In the genomic region with DNA sequence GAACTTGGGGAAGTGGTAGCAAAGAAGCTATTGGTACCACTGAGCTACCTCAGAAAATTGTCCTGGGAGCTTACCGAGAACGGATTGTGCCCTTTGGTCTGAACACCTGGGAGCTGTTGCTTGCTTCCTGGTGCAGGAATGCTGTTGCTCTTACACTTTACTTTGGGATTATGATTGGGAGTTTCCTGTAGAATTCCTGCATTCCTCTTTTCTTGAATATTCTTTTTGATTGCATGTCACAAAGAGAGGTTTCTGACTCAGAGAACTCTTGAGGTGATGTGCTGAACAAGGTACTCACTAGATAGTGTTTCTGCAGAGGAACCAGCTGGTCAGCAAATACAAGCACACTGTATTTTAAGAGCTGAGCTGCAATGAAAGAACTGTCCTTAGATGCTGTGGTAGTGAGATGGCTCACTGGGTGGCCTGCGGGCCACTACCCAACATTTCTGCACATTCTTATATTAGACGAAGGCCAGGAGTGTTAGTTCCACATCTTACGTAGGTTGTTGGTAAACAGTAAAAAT, we compare ENCODE assay signal across 25 cellular contexts. TPM values are rescaled to one million over a fixed set of nuclear protein-coding genes. Genes with fewer than 3 reads are reported as not detected.
DNase-seq lines count a peak whose midpoint lies in the region; ATAC-seq and TF ChIP-seq lines count a peak whose summit lies in the region.
"Had no signal": no experiment of that assay in that cellular context is flagged by ENCODE, and none has a peak within 500 bp of the region (broad histone marks: within the 10 kb centered on the region; RNA-seq: fewer than 3 reads in every experiment).

No MANE protein-coding gene starts in this region.

- peak overlapping the region; percentile 83 for H3K27ac ChIP-seq in hepatocyte
- H3K27ac ChIP-seq in osteoblast (ENCODE audit: low read depth, low read length): no peak overlapping the region
- H3K27ac ChIP-seq in right atrium auricular region: no peak overlapping the region
- H3K27ac ChIP-seq: adrenal gland, prostate gland, SK-N-MC had no signal

- no peak for ATAC-seq in effector memory CD8-positive, alpha-beta T cell (replicated peaks)
- ATAC-seq in HG02870 (IDR thresholded peaks at IDR 0.05; ENCODE audit: unreplicated experiment): no peak
- ATAC-seq: activated CD8-positive, alpha-beta T cell treated with anti-CD3 and anti-CD28 coated beads for 36 hours had no signal

- H3K4me3 Mint-ChIP-seq in Caco-2 (ENCODE audit: unreplicated experiment): peak overlapping the region; percentile 52
- no peak overlapping the region for H3K4me3 Mint-ChIP-seq in effector memory CD8-positive, alpha-beta T cell
- H3K4me3 Mint-ChIP-seq: activated B cell treated with CpG ODN at 0.5 μM for 24 hours; activated CD8-positive, alpha-beta T cell treated with anti-CD3 and anti-CD28 coated beads for 36 hours; memory B cell; nephron progenitor cell; stimulated activated naive CD8-positive, alpha-beta T cell treated with anti-CD3 and anti-CD28 coated beads, Interleukin-15, Interleukin-2, amounts not matched to agents 100 ng/mL and 50 ng/mL, for 24 hours had no signal

- WGBS in hepatocyte (ENCODE audit: low lambda C conversion rate, missing lambda C conversion rate): 57% methylated on average over 5 of the region's 5 CpGs

- no peak for TF ChIP-seq CTCF in Caco-2 (IDR thresholded peaks at IDR 0.05; ENCODE audit: insufficient read depth in 1 of 2, low read depth in 1 of 2, low read length in 1 of 2, severe bottlenecking in 1 of 2, unreplicated experiment in 1 of 2)
- no peak for TF ChIP-seq CTCF in hepatocyte (IDR thresholded peaks at IDR 0.05; ENCODE audit: poor library complexity)
- no peak for TF ChIP-seq CTCF in osteoblast (IDR thresholded peaks at IDR 0.05; ENCODE audit: extremely low read depth, low read depth, low read length)
- no peak for TF ChIP-seq CTCF in right atrium auricular region (IDR thresholded peaks at IDR 0.05)

- H3K4me1 Mint-ChIP-seq in Caco-2 (ENCODE audit: low read depth, unreplicated experiment): peaks cover 61% of the 10 kb centered on the region
- peaks cover 14 to 19% of the 10 kb centered on the region in 2 donors for H3K4me1 Mint-ChIP-seq in effector memory CD8-positive, alpha-beta T cell (ENCODE audit: low read depth in 2 of 2)
- H3K4me1 Mint-ChIP-seq: nephron progenitor cell had no signal

- POLR2A ChIA-PET in Caco-2 (lab: Charles Lee): interaction anchor here (0.6 to 1.2 kb wide), 4 partner anchors 34 to 90 kb away, joined by 3 to 5 read pairs (median 4); partner anchors contain the start of gene LRRC1

- H3K4me2 ChIP-seq in hepatocyte: peak overlapping the region; percentile 52
- H3K4me2 ChIP-seq in osteoblast (ENCODE audit: insufficient read depth, low read length): no peak overlapping the region

- CTCF ChIA-PET in Caco-2 (lab: Charles Lee): interaction anchor here (1.3 kb wide), 1 partner anchor 126 kb away, joined by 5 read pairs; no protein-coding TSS in a partner anchor

- no peaks in the 10 kb centered on the region for H3K9me3 Mint-ChIP-seq in Caco-2 (ENCODE audit: unreplicated experiment)
- H3K9me3 Mint-ChIP-seq in effector memory CD8-positive, alpha-beta T cell: no peaks in the 10 kb centered on the region
- H3K9me3 Mint-ChIP-seq: activated B cell treated with CpG ODN at 0.5 μM for 24 hours; activated CD8-positive, alpha-beta T cell treated with anti-CD3 and anti-CD28 coated beads for 36 hours; memory B cell; nephron progenitor cell; stimulated activated naive CD8-positive, alpha-beta T cell treated with anti-CD3 and anti-CD28 coated beads, Interleukin-15, Interleukin-2, amounts not matched to agents 100 ng/mL and 50 ng/mL, for 24 hours had no signal

- H3K4me3 ChIP-seq in Caco-2 (ENCODE audit: low read depth, low read length): no peak overlapping the region
- no peak overlapping the region for H3K4me3 ChIP-seq in hepatocyte
- H3K4me3 ChIP-seq in osteoblast (ENCODE audit: insufficient read depth, low read length): no peak overlapping the region
- H3K4me3 ChIP-seq in right atrium auricular region: no peak overlapping the region
- H3K4me3 ChIP-seq: adrenal gland, prostate gland, SK-N-MC, skin epidermis had no signal

- H3K9me2 ChIP-seq in hepatocyte (replicated peaks; ENCODE audit: insufficient read depth): no peaks in the 10 kb centered on the region

- no TSS peak for BruUV-seq in Caco-2 (replicated peaks; lab: Mats Ljungman, UMichigan)

- H4K20me1 ChIP-seq in hepatocyte (ENCODE audit: insufficient read depth, poor library complexity, severe bottlenecking): peaks cover 2% of the 10 kb centered on the region
- no peaks in the 10 kb centered on the region for H4K20me1 ChIP-seq in osteoblast (ENCODE audit: insufficient read depth, low read length)

- no peaks in the 10 kb centered on the region for H3K27me3 ChIP-seq in Caco-2 (replicated peaks; ENCODE audit: control insufficient read depth, insufficient read depth, low read length)
- H3K27me3 ChIP-seq in hepatocyte: no peaks in the 10 kb centered on the region
- no peaks in the 10 kb centered on the region for H3K27me3 ChIP-seq in osteoblast (ENCODE audit: insufficient read depth, low read length)
- H3K27me3 ChIP-seq in right atrium auricular region: no peaks in the 10 kb centered on the region
- H3K27me3 ChIP-seq: adrenal gland had no signal

- H3K36me3 Mint-ChIP-seq in Caco-2 (ENCODE audit: insufficient read depth, unreplicated experiment): peaks cover 9% of the 10 kb centered on the region
- no peaks in the 10 kb centered on the region for H3K36me3 Mint-ChIP-seq in effector memory CD8-positive, alpha-beta T cell (ENCODE audit: insufficient read depth)

- H3K36me3 ChIP-seq in Caco-2 (ENCODE audit: control insufficient read depth, insufficient read depth, low read length): no peaks in the 10 kb centered on the region
- H3K36me3 ChIP-seq in hepatocyte (replicated peaks; ENCODE audit: insufficient read depth, low read depth): no peaks in the 10 kb centered on the region
- no peaks in the 10 kb centered on the region for H3K36me3 ChIP-seq in osteoblast (ENCODE audit: insufficient read depth, low read length)
- H3K36me3 ChIP-seq in right atrium auricular region: no peaks in the 10 kb centered on the region
- H3K36me3 ChIP-seq: adrenal gland, prostate gland had no signal

- H3K27ac Mint-ChIP-seq in Caco-2 (ENCODE audit: unreplicated experiment): peak overlapping the region; percentile 27
- no peak overlapping the region for H3K27ac Mint-ChIP-seq in effector memory CD8-positive, alpha-beta T cell
- H3K27ac Mint-ChIP-seq: activated B cell treated with CpG ODN at 0.5 μM for 24 hours; activated CD8-positive, alpha-beta T cell treated with anti-CD3 and anti-CD28 coated beads for 36 hours; memory B cell; nephron progenitor cell; stimulated activated naive CD8-positive, alpha-beta T cell treated with anti-CD3 and anti-CD28 coated beads, Interleukin-15, Interleukin-2, amounts not matched to agents 100 ng/mL and 50 ng/mL, for 24 hours had no signal

- peaks cover 95% of the 10 kb centered on the region for H3K79me2 ChIP-seq in hepatocyte
- peaks cover 12% of the 10 kb centered on the region for H3K79me2 ChIP-seq in osteoblast (ENCODE audit: insufficient read depth, low read length)

- H3K9me3 ChIP-seq in Caco-2: no peaks in the 10 kb centered on the region
- no peaks in the 10 kb centered on the region for H3K9me3 ChIP-seq in hepatocyte (ENCODE audit: low read depth)
- H3K9me3 ChIP-seq in osteoblast (ENCODE audit: low read depth, low read length): no peaks in the 10 kb centered on the region
- no peaks in the 10 kb centered on the region for H3K9me3 ChIP-seq in right atrium auricular region
- H3K9me3 ChIP-seq: adrenal gland, prostate gland had no signal

- H3K27me3 Mint-ChIP-seq in Caco-2 (ENCODE audit: insufficient read depth, unreplicated experiment): no peaks in the 10 kb centered on the region
- no peaks in the 10 kb centered on the region for H3K27me3 Mint-ChIP-seq in effector memory CD8-positive, alpha-beta T cell
- H3K27me3 Mint-ChIP-seq: activated B cell treated with CpG ODN at 0.5 μM for 24 hours; activated CD8-positive, alpha-beta T cell treated with anti-CD3 and anti-CD28 coated beads for 36 hours; memory B cell; stimulated activated naive CD8-positive, alpha-beta T cell treated with anti-CD3 and anti-CD28 coated beads, Interleukin-15, Interleukin-2, amounts not matched to agents 100 ng/mL and 50 ng/mL, for 24 hours had no signal

- peaks cover 87% of the 10 kb centered on the region for H3K4me1 ChIP-seq in Caco-2
- peaks cover 65% of the 10 kb centered on the region for H3K4me1 ChIP-seq in hepatocyte (ENCODE audit: insufficient read depth)
- H3K4me1 ChIP-seq in osteoblast (ENCODE audit: insufficient read depth, low read length): peaks cover 21% of the 10 kb centered on the region
- H3K4me1 ChIP-seq in right atrium auricular region: peaks cover 0 to 7% of the 10 kb centered on the region in 2 donors
- H3K4me1 ChIP-seq: adrenal gland, prostate gland had no signal

- H2AFZ ChIP-seq in hepatocyte (no peak overlapping the region), osteoblast (ENCODE audit: low read length) (no peak overlapping the region)

- intact Hi-C loops in Caco-2 (cut with micrococcal nuclease; ENCODE audit: unreplicated experiment): loop anchor here (1.0 to 2.0 kb wide), 3 partner anchors 15 to 36 kb away; no protein-coding TSS in a partner anchor

- DNase-seq in Caco-2: peak; percentile 35 to 56
- DNase-seq in M059J (ENCODE audit: low read depth): peak; percentile 25
- peak; percentile 47 for DNase-seq in hepatocyte (ENCODE audit: low spot score)
- DNase-seq in osteoblast (ENCODE audit: insufficient read length, low spot score, missing footprints): peak; percentile 48
- DNase-seq in effector memory CD8-positive, alpha-beta T cell: no peak
- no peak for DNase-seq in right atrium auricular region (ENCODE audit: low spot score)
- DNase-seq in COR-L47 (lab: John Stamatoyannopoulos, UW): no peak
- DNase-seq: activated B cell treated with CpG ODN at 0.5 μM for 24 hours; activated CD8-positive, alpha-beta T cell treated with anti-CD3 and anti-CD28 coated beads for 36 hours; adrenal gland; central memory CD4-positive, alpha-beta T cell; foreskin melanocyte; KBM-7; kidney glomerular epithelial cell; NCI-H187 treated with DMSO at 0.1 percent for 48 hours; NCI-H446 treated with DMSO at 0.1 percent for 48 hours; nephron progenitor cell; NK-92 treated with Interleukin-12 subunit alpha and Interleukin-12 subunit beta, amount 100 ng/mL, for 24 hours; stimulated activated CD4-positive, alpha-beta T cell treated with anti-CD3 and anti-CD28 coated beads, Interleukin-4, amount 100 ng/mL, for 24 hours had no signal

RNA-seq across cellular contexts. Expression of gene LRRC1, which starts 35.0 kb away (rescaled TPM):
- total RNA-seq in Caco-2 (2022) (60.8 and 66.1 TPM in 2 replicates), hepatocyte (45.7 and 54.3 TPM in 2 replicates), osteoblast (7.2 and 8.0 TPM in 2 replicates), right atrium auricular region (1 to 10 TPM; 5.3 to 6.1 TPM)
- total RNA-seq in M059J (2014; rRNA removed; shearing (Covaris generic)): 13.0 and 18.4 TPM in 2 replicates
- 61.4 and 70.6 TPM in 2 replicates for polyA plus RNA-seq in hepatocyte

Comparison
In these comparisons a context has a peak if more than half of its experiments do, and no peak if none do; other contexts are left out.
1. DNase-seq: peak in Caco-2 (2 of 2), M059J (single experiment), hepatocyte (single experiment) and osteoblast (single experiment); none in effector memory CD8-positive, alpha-beta T cell (0 of 3), right atrium auricular region (single experiment) and COR-L47 (single experiment).